Comparison of ENCODE assay signal across 8 cellular contexts in genomic region chr16:85615852-85616607, GRCh38. TPM values are rescaled to one million over a fixed set of nuclear protein-coding genes. Genes with fewer than 3 reads are reported as not detected.
DNase-seq lines count a peak whose midpoint lies in the region; ATAC-seq and TF ChIP-seq lines count a peak whose summit lies in the region.

No MANE protein-coding gene starts in this region.

- H3K27me3 Mint-ChIP-seq in T-helper 17 cell: no peaks in the 10 kb centered on the region

- ATAC-seq in GM19395 (IDR thresholded peaks at IDR 0.05; ENCODE audit: unreplicated experiment) (peak; percentile 48), T-helper 17 cell (peak; percentile 70)

- no peaks in the 10 kb centered on the region for H3K9me3 ChIP-seq in T-helper 17 cell (ENCODE audit: control insufficient read depth, low read length, poor library complexity, severe bottlenecking)
- H3K9me3 ChIP-seq in right atrium auricular region: no peaks in the 10 kb centered on the region
- H3K9me3 ChIP-seq in vagina: no peaks in the 10 kb centered on the region

- TF ChIP-seq POLR2A in vagina (IDR thresholded peaks at IDR 0.05): no peak

- H3K4me1 ChIP-seq in right atrium auricular region (peaks cover 0 to 75% of the 10 kb centered on the region in 2 donors), vagina (peaks cover 75% of the 10 kb centered on the region)

- peak overlapping the region; percentile 74 for H3K4me3 ChIP-seq in Jurkat, Clone E6-1 (ENCODE audit: low read length)
- H3K4me3 ChIP-seq in right atrium auricular region (peak overlapping the region in 1 of 2 donors; percentile 66), vagina (peak overlapping the region; percentile 11 to 14)

- intact Hi-C loops in vagina (cut with DNase I): loop anchor here (10.0 kb wide), 1 partner anchor 291 kb away; no protein-coding TSS in a partner anchor

- H3K27me3 ChIP-seq in right atrium auricular region: no peaks in the 10 kb centered on the region
- no peaks in the 10 kb centered on the region for H3K27me3 ChIP-seq in vagina

- TF ChIP-seq CTCF in C4-2B (conservative IDR thresholded peaks at IDR 0.05): peak; percentile 92
- TF ChIP-seq CTCF in right atrium auricular region (IDR thresholded peaks at IDR 0.05): peak; percentile 86 to 93
- TF ChIP-seq CTCF in vagina (IDR thresholded peaks at IDR 0.05): peak; percentile 39 to 80 (median 51)

- peaks cover 25% of the 10 kb centered on the region for H3K4me1 Mint-ChIP-seq in T-helper 17 cell

- DNase-seq in Jurkat, Clone E6-1 (ENCODE audit: low read depth, low spot score): peak; percentile 93
- peak; percentile 53 to 77 (median 60) for DNase-seq in T-helper 17 cell
- peak; percentile 44 for DNase-seq in amniotic stem cell (lab: John Stamatoyannopoulos, UW)
- peak; percentile 85 for DNase-seq in right atrium auricular region (ENCODE audit: low spot score)
- DNase-seq in retina: peak; percentile 92
- no peak for DNase-seq in vagina (ENCODE audit: extremely low spot score in 2 of 2)

- peak overlapping the region; percentile 75 for H3K4me3 Mint-ChIP-seq in T-helper 17 cell

- H3K36me3 Mint-ChIP-seq in T-helper 17 cell (ENCODE audit: low read depth): no peaks in the 10 kb centered on the region

- H3K36me3 ChIP-seq in right atrium auricular region (no peaks in the 10 kb centered on the region), vagina (no peaks in the 10 kb centered on the region)

- H3K27ac ChIP-seq in C4-2B (peak overlapping the region; percentile 99), right atrium auricular region (peak overlapping the region; percentile 90 to 95), vagina (peak overlapping the region; percentile 84)

- H3K27ac Mint-ChIP-seq in T-helper 17 cell: peak overlapping the region; percentile 43

RNA-seq across cellular contexts. Expression of gene GSE1, which starts 2.9 kb away (rescaled TPM):
- polyA plus RNA-seq in Jurkat, Clone E6-1 (2012; ENCODE audit: insufficient read depth, insufficient read length): 71.0 TPM
- 10 to 100 TPM; 39.1 to 40.9 TPM for total RNA-seq in T-helper 17 cell
- total RNA-seq in right atrium auricular region: 10 to 100 TPM; 37.1 to 55.7 TPM
- total RNA-seq in vagina: 80.8 TPM

Comparison
In these comparisons a context has a peak if more than half of its experiments do, and no peak if none do; other contexts are left out.
1. DNase-seq: peak in Jurkat, Clone E6-1 (single experiment), T-helper 17 cell (3 of 3), amniotic stem cell (single experiment), right atrium auricular region (single experiment) and retina (single experiment); none in vagina (0 of 2).
2. Peak in every context shown above with its lines, with median percentiles within 50 percentile points of each other: H3K27ac ChIP-seq and CTCF ChIP-seq.